Comparison of ENCODE assay signal across 2 cellular contexts in genomic region chr12:9241301-9241700, GRCh38.
A peak's percentile ranks its signal among the peaks of the same experiment; 100 is the strongest.
TF ChIP-seq lines count a peak whose summit lies in the region.

No MANE protein-coding gene starts in this region.

TF ChIP-seq in GM23338, 12 proteins besides CTCF, POLR2A, EP300 and RAD21 (continued from another document):
- TF ChIP-seq STAT1 (IDR thresholded peaks at IDR 0.05; ENCODE audit: unreplicated experiment) (no peak), NANOG (IDR thresholded peaks at IDR 0.05; ENCODE audit: borderline replicate concordance) (no peak), ZNF462 (CRISPR knock-in tag; IDR thresholded peaks at IDR 0.05) (no peak), ZNF114 (CRISPR knock-in tag; IDR thresholded peaks at IDR 0.05) (no peak), JUNB (IDR thresholded peaks at IDR 0.05; ENCODE audit: unreplicated experiment) (no peak), EZH2phosphoT487 (IDR thresholded peaks at IDR 0.05; ENCODE audit: unreplicated experiment) (no peak), CREB1 (CRISPR knock-in tag; IDR thresholded peaks at IDR 0.05; ENCODE audit: low read depth) (no peak), EZH2 (IDR thresholded peaks at IDR 0.05; ENCODE audit: low read depth, unreplicated experiment) (no peak), ZNF331 (CRISPR knock-in tag; IDR thresholded peaks at IDR 0.05; ENCODE audit: low read depth) (no peak), POLR2AphosphoS5 (IDR thresholded peaks at IDR 0.05; ENCODE audit: low read depth) (no peak)
- TF ChIP-seq, protein P1, sequence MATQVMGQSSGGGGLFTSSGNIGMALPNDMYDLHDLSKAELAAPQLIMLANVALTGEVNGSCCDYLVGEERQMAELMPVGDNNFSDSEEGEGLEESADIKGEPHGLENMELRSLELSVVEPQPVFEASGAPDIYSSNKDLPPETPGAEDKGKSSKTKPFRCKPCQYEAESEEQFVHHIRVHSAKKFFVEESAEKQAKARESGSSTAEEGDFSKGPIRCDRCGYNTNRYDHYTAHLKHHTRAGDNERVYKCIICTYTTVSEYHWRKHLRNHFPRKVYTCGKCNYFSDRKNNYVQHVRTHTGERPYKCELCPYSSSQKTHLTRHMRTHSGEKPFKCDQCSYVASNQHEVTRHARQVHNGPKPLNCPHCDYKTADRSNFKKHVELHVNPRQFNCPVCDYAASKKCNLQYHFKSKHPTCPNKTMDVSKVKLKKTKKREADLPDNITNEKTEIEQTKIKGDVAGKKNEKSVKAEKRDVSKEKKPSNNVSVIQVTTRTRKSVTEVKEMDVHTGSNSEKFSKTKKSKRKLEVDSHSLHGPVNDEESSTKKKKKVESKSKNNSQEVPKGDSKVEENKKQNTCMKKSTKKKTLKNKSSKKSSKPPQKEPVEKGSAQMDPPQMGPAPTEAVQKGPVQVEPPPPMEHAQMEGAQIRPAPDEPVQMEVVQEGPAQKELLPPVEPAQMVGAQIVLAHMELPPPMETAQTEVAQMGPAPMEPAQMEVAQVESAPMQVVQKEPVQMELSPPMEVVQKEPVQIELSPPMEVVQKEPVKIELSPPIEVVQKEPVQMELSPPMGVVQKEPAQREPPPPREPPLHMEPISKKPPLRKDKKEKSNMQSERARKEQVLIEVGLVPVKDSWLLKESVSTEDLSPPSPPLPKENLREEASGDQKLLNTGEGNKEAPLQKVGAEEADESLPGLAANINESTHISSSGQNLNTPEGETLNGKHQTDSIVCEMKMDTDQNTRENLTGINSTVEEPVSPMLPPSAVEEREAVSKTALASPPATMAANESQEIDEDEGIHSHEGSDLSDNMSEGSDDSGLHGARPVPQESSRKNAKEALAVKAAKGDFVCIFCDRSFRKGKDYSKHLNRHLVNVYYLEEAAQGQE (IDR thresholded peaks at IDR 0.05; ENCODE audit: unreplicated experiment): no peak
TF ChIP-seq in GM23338: peak in this region for 0.

TF ChIP-seq in HepG2, 621 proteins besides CTCF, POLR2A, EP300 and RAD21 (continued from another document):
- TF ChIP-seq HNF4G (IDR thresholded peaks at IDR 0.05; ENCODE audit: borderline replicate concordance, low read depth, low read length) (peak; percentile 50; the same call in 1 of the 2 replicates), HNF4G (CRISPR knock-in tag; IDR thresholded peaks at IDR 0.05; ENCODE audit: borderline replicate concordance, low read depth) (no peak), ELF4 (CRISPR knock-in tag; IDR thresholded peaks at IDR 0.05; ENCODE audit: borderline replicate concordance) (no peak), ZMYM2 (CRISPR knock-in tag; IDR thresholded peaks at IDR 0.05) (peak; percentile 18; the same call in 1 of the 2 replicates), PITX1 (CRISPR knock-in tag; IDR thresholded peaks at IDR 0.05) (no peak), CENPX (CRISPR knock-in tag; IDR thresholded peaks at IDR 0.05) (no peak), NCOA5 (CRISPR knock-in tag; IDR thresholded peaks at IDR 0.05) (no peak), RXRB (CRISPR knock-in tag; IDR thresholded peaks at IDR 0.05; ENCODE audit: borderline replicate concordance) (no peak), PAXIP1 (CRISPR knock-in tag; conservative IDR thresholded peaks at IDR 0.05) (0 out of 2 replicates have a peak, but pooled peaks have one; percentile 19), ZNF24 (IDR thresholded peaks at IDR 0.05) (no peak), SMARCC2 (IDR thresholded peaks at IDR 0.05) (no peak), ZNF234 (CRISPR knock-in tag; conservative IDR thresholded peaks at IDR 0.05) (no peak), PHF5A (CRISPR knock-in tag; IDR thresholded peaks at IDR 0.05; ENCODE audit: low read depth, unreplicated experiment) (no peak)
- TF ChIP-seq, protein P2, sequence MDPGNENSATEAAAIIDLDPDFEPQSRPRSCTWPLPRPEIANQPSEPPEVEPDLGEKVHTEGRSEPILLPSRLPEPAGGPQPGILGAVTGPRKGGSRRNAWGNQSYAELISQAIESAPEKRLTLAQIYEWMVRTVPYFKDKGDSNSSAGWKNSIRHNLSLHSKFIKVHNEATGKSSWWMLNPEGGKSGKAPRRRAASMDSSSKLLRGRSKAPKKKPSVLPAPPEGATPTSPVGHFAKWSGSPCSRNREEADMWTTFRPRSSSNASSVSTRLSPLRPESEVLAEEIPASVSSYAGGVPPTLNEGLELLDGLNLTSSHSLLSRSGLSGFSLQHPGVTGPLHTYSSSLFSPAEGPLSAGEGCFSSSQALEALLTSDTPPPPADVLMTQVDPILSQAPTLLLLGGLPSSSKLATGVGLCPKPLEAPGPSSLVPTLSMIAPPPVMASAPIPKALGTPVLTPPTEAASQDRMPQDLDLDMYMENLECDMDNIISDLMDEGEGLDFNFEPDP (CRISPR knock-in tag; conservative IDR thresholded peaks at IDR 0.05): no peak
TF ChIP-seq in HepG2: peak in this region for 6.
